13 cellular contexts compared by ENCODE assay signal in the genomic region with DNA sequence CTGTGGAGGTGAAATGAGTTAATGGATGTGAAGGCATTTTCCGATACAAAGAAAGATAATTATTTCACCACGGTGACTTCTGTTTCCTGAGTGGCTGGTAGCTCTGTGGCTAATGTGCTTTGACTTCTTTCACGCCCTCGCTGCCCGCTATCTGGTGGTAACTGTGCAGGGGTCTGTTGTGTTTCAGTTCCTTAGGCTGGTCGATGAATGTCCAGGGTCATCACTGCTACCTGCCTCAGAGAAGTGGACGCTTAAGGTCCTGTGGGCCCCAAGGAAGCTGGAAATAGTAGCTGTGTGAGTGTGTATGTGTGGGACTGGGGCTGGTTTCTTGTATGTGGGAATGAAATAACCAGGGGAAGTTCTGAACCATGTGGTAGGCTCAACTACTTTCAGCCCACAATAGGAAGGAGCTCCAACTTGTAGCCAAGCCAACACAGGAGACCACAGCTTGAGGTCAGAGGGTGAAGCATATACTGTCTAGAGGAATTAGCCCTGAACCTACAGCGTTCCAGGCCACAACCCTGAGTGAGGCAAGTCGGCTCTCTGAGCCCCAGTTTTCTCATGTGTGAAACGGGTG. TPM values are rescaled to one million over a fixed set of nuclear protein-coding genes. Genes with fewer than 3 reads are reported as not detected.
DNase-seq lines count a peak whose midpoint lies in the region; ATAC-seq and TF ChIP-seq lines count a peak whose summit lies in the region.
"Had no signal": no experiment of that assay in that cellular context is flagged by ENCODE, and none has a peak within 500 bp of the region (broad histone marks: within the 10 kb centered on the region; RNA-seq: fewer than 3 reads in every experiment).

No MANE protein-coding gene starts in this region.

- CTCF ChIA-PET in activated CD8-positive, alpha-beta memory T cell treated with anti-CD3 and anti-CD28 coated beads, Interleukin-2, amount 10 ng/mL, durations not matched to agents 7 days and 5 days (lab: Charles Lee) = interaction anchor here (0.8 to 16.1 kb wide), 7 partner anchors 18 to 132 kb away, joined by 3 to 254 read pairs (median 3); partner anchors contain the start of genes CCL5 and RDM1

- peaks cover 91% of the 10 kb centered on the region for H3K4me1 Mint-ChIP-seq in activated CD8-positive, alpha-beta memory T cell treated with anti-CD3 and anti-CD28 coated beads, Interleukin-2, amount 10 ng/mL, durations not matched to agents 7 days and 5 days

- H3K27ac Mint-ChIP-seq in activated CD8-positive, alpha-beta memory T cell treated with anti-CD3 and anti-CD28 coated beads, Interleukin-2, amount 10 ng/mL, durations not matched to agents 7 days and 5 days = peak overlapping the region; percentile 99
- H3K27ac Mint-ChIP-seq: brain had no signal

- peaks cover 6% of the 10 kb centered on the region for H3K36me3 Mint-ChIP-seq in activated CD8-positive, alpha-beta memory T cell treated with anti-CD3 and anti-CD28 coated beads, Interleukin-2, amount 10 ng/mL, durations not matched to agents 7 days and 5 days
- H3K36me3 Mint-ChIP-seq: brain had no signal

- peak; percentile 58 for ATAC-seq in HG03521 (IDR thresholded peaks at IDR 0.05; ENCODE audit: unreplicated experiment)
- peak; percentile 56 for ATAC-seq in activated CD8-positive, alpha-beta memory T cell treated with anti-CD3 and anti-CD28 coated beads, Interleukin-2, amount 10 ng/mL, durations not matched to agents 7 days and 5 days

- H3K36me3 ChIP-seq in osteoblast (ENCODE audit: insufficient read depth, low read length) (no peaks in the 10 kb centered on the region), adrenal gland (replicated peaks in 1 of 2) (no peaks in the 10 kb centered on the region), breast epithelium (no peaks in the 10 kb centered on the region)

- intact Hi-C loops in adrenal gland (cut with DNase I) (no loop called here), breast epithelium (cut with DNase I; ENCODE audit: low total_unique reads) (no loop called here)

- H4K20me1 ChIP-seq in osteoblast (ENCODE audit: insufficient read depth, low read length) = no peaks in the 10 kb centered on the region

- peaks cover 39% of the 10 kb centered on the region for H3K4me1 ChIP-seq in osteoblast (ENCODE audit: insufficient read depth, low read length)
- H3K4me1 ChIP-seq in adrenal gland (replicated peaks in 1 of 2) = no peaks in the 10 kb centered on the region
- H3K4me1 ChIP-seq in breast epithelium = no peaks in the 10 kb centered on the region

- H3K4me2 ChIP-seq in osteoblast (ENCODE audit: insufficient read depth, low read length) = peak overlapping the region; percentile 8

- peak overlapping the region; percentile 58 for H3K4me3 Mint-ChIP-seq in activated CD8-positive, alpha-beta memory T cell treated with anti-CD3 and anti-CD28 coated beads, Interleukin-2, amount 10 ng/mL, durations not matched to agents 7 days and 5 days
- H3K4me3 Mint-ChIP-seq: brain had no signal

- H3K27me3 ChIP-seq in osteoblast (ENCODE audit: insufficient read depth, low read length) (no peaks in the 10 kb centered on the region), adrenal gland (no peaks in the 10 kb centered on the region), breast epithelium (no peaks in the 10 kb centered on the region)

- TF ChIP-seq CTCF in osteoblast (IDR thresholded peaks at IDR 0.05; ENCODE audit: extremely low read depth, low read depth, low read length) (no peak), adrenal gland (IDR thresholded peaks at IDR 0.05) (no peak), breast epithelium (IDR thresholded peaks at IDR 0.05) (no peak)

- no peaks in the 10 kb centered on the region for H3K9me3 Mint-ChIP-seq in activated CD8-positive, alpha-beta memory T cell treated with anti-CD3 and anti-CD28 coated beads, Interleukin-2, amount 10 ng/mL, durations not matched to agents 7 days and 5 days (ENCODE audit: low read depth)

- 60 to 90% (median 74%) methylated on average over 7 to 10 of the region's 10 CpGs for WGBS in adrenal gland, 4 donors

- H3K4me3 ChIP-seq in osteoblast (ENCODE audit: insufficient read depth, low read length) = no peak overlapping the region
- no peak overlapping the region for H3K4me3 ChIP-seq in adrenal gland
- H3K4me3 ChIP-seq in breast epithelium = no peak overlapping the region

- peak overlapping the region; percentile 17 for H2AFZ ChIP-seq in osteoblast (ENCODE audit: low read length)

- H3K27me3 Mint-ChIP-seq in activated CD8-positive, alpha-beta memory T cell treated with anti-CD3 and anti-CD28 coated beads, Interleukin-2, amount 10 ng/mL, durations not matched to agents 7 days and 5 days = no peaks in the 10 kb centered on the region

- DNase-seq in NK-92 treated with Interleukin-12 subunit alpha and Interleukin-12 subunit beta, amount 100 ng/mL, for 24 hours (lab: John Stamatoyannopoulos, UW) = peak; percentile 82
- DNase-seq in NK-92 (lab: John Stamatoyannopoulos, UW; ENCODE audit: unreplicated experiment) (no peak), osteoblast (ENCODE audit: insufficient read length, low spot score, missing footprints) (no peak), NCI-H2029 treated with DMSO at 0.1 percent for 48 hours (lab: John Stamatoyannopoulos, UW) (no peak), adrenal gland (no peak), breast epithelium (ENCODE audit: low spot score in 2 of 2) (no peak)
- peak; percentile 95 for DNase-seq in activated CD8-positive, alpha-beta memory T cell treated with anti-CD3 and anti-CD28 coated beads, Interleukin-2, amount 10 ng/mL, durations not matched to agents 7 days and 5 days
- DNase-seq: NCI-H524, T1000 had no signal

- TF ChIP-seq POLR2A in adrenal gland (IDR thresholded peaks at IDR 0.05) (no peak), breast epithelium (IDR thresholded peaks at IDR 0.05) (no peak)

- H3K27ac ChIP-seq in osteoblast (ENCODE audit: low read depth, low read length) (peak overlapping the region; percentile 42), adrenal gland (no peak overlapping the region), breast epithelium (no peak overlapping the region)
- H3K27ac ChIP-seq: 22Rv1 had no signal

- H3K79me2 ChIP-seq in osteoblast (ENCODE audit: insufficient read depth, low read length) = no peaks in the 10 kb centered on the region

- H3K9me3 ChIP-seq in osteoblast (ENCODE audit: low read depth, low read length) (no peaks in the 10 kb centered on the region), adrenal gland (replicated peaks in 1 of 3) (no peaks in the 10 kb centered on the region), breast epithelium (peaks cover 0 to 4% of the 10 kb centered on the region in 2 donors)

RNA-seq across cellular contexts. Expression of gene CCL5, which starts 15.9 kb away (rescaled TPM):
- total RNA-seq in activated CD8-positive, alpha-beta memory T cell treated with anti-CD3 and anti-CD28 coated beads, Interleukin-2, amount 10 ng/mL, durations not matched to agents 7 days and 5 days = 1,000 to 10,000 TPM in 1 of 2 experiments, 100 to 1,000 TPM in 1; 973 to 1,249 TPM
- under 0.01 and 0.36 TPM in 2 replicates for total RNA-seq in osteoblast
- total RNA-seq in adrenal gland = 10 to 100 TPM in 2 of 8 donors, 1 to 10 TPM in 6; 1.8 to 10.7 (median 4.3) TPM
- 1 to 10 TPM; 5.4 to 8.8 (median 7.6) TPM for polyA plus RNA-seq in adrenal gland
- total RNA-seq in breast epithelium = 1 to 10 TPM; 3.5 to 7.6 (median 4.6) TPM

RNA-seq across cellular contexts. Expression of gene HEATR9, which starts 27.4 kb away (rescaled TPM):
- total RNA-seq in activated CD8-positive, alpha-beta memory T cell treated with anti-CD3 and anti-CD28 coated beads, Interleukin-2, amount 10 ng/mL, durations not matched to agents 7 days and 5 days = 1 to 10 TPM; 6.4 to 6.7 TPM
- total RNA-seq in osteoblast (not detected in 2 replicates), adrenal gland (not detected), breast epithelium (under 1 TPM in 1 of 3 donors, not detected in 2; 0.16 TPM)
- polyA plus RNA-seq in adrenal gland = under 1 TPM; 0.03 to 0.32 (median 0.13) TPM

RNA-seq across cellular contexts. Expression of gene RDM1, which starts 34.5 kb away (rescaled TPM):
- total RNA-seq in activated CD8-positive, alpha-beta memory T cell treated with anti-CD3 and anti-CD28 coated beads, Interleukin-2, amount 10 ng/mL, durations not matched to agents 7 days and 5 days = 10 to 100 TPM; 13.5 to 18.5 TPM
- 0.29 and 0.36 TPM in 2 replicates for total RNA-seq in osteoblast
- not detected for total RNA-seq in adrenal gland
- under 1 TPM in 1 of 3 donors, not detected in 2; 0.48 TPM for polyA plus RNA-seq in adrenal gland
- not detected for total RNA-seq in breast epithelium
- total RNA-seq: mononuclear cell had no signal

RNA-seq across cellular contexts. Expression of gene LYZL6, which starts 47.4 kb away (rescaled TPM):
- not detected for total RNA-seq in activated CD8-positive, alpha-beta memory T cell treated with anti-CD3 and anti-CD28 coated beads, Interleukin-2, amount 10 ng/mL, durations not matched to agents 7 days and 5 days
- total RNA-seq in osteoblast = not detected in 2 replicates
- not detected for total RNA-seq in adrenal gland
- polyA plus RNA-seq in adrenal gland = not detected
- not detected for total RNA-seq in breast epithelium
- total RNA-seq: mononuclear cell had no signal

Comparison
In these comparisons a context has a peak if more than half of its experiments do, and no peak if none do; other contexts are left out.
1. DNase-seq: peak in NK-92 treated with Interleukin-12 subunit alpha and Interleukin-12 subunit beta, amount 100 ng/mL, for 24 hours (single experiment) and activated CD8-positive, alpha-beta memory T cell treated with anti-CD3 and anti-CD28 coated beads, Interleukin-2, amount 10 ng/mL, durations not matched to agents 7 days and 5 days (single experiment); none in NK-92 (single experiment), osteoblast (single experiment), NCI-H2029 treated with DMSO at 0.1 percent for 48 hours (single experiment), adrenal gland (0 of 7) and breast epithelium (0 of 2).
2. RNA of gene CCL5, which starts 15.9 kb away (total RNA-seq): 973 to 1,249 TPM in activated CD8-positive, alpha-beta memory T cell treated with anti-CD3 and anti-CD28 coated beads, Interleukin-2, amount 10 ng/mL, durations not matched to agents 7 days and 5 days; 1.8 to 10.7 TPM in adrenal gland, 3.5 to 7.6 TPM in breast epithelium and under 0.01 to 0.36 TPM in osteoblast; every median in the first group is over 10 times any median in the second.
3. RNA of gene RDM1, which starts 34.5 kb away (total RNA-seq): 13.5 to 18.5 TPM in activated CD8-positive, alpha-beta memory T cell treated with anti-CD3 and anti-CD28 coated beads, Interleukin-2, amount 10 ng/mL, durations not matched to agents 7 days and 5 days; 0.29 to 0.36 TPM in osteoblast, not detected in adrenal gland and not detected in breast epithelium; every median in the first group is over 10 times any median in the second.